11 cellular contexts compared by ENCODE assay signal in genomic region chr20:22805219-22805618, GRCh38.
A peak's percentile ranks its signal among the peaks of the same experiment; 100 is the strongest.
DNase-seq lines count a peak whose midpoint lies in the region; ATAC-seq, FAIRE-seq and TF ChIP-seq lines count a peak whose summit lies in the region.
"Had no signal": no experiment of that assay in that cellular context is flagged by ENCODE, and none has a peak within 500 bp of the region (broad histone marks: within the 10 kb centered on the region; RNA-seq: fewer than 3 reads in every experiment).

No MANE protein-coding gene starts in this region.

- no peaks in the 10 kb centered on the region for H3K36me3 ChIP-seq in bronchial epithelial cell (ENCODE audit: control insufficient read depth, insufficient read depth, low read length)

- FAIRE-seq in bronchial epithelial cell (lab: Jason Lieb, UNC): peak; percentile 90
- FAIRE-seq: GM12891 had no signal

- TF ChIP-seq CTCF in bronchial epithelial cell (IDR thresholded peaks at IDR 0.05; ENCODE audit: insufficient read depth, low read length, severe bottlenecking): no peak

- ATAC-seq in HG03432 (IDR thresholded peaks at IDR 0.05; ENCODE audit: unreplicated experiment): no peak

- DNase-seq in A172 (ENCODE audit: low spot score) (peak; percentile 92), HuH-7 (ENCODE audit: low spot score) (peak; percentile 21), bronchial epithelial cell (ENCODE audit: low read depth) (peak; percentile 85), iris pigment epithelial cell (ENCODE audit: low read depth) (peak; percentile 94), NCI-H1092 (lab: John Stamatoyannopoulos, UW) (no peak), NCI-H748 treated with DMSO at 0.1 percent for 48 hours (lab: John Stamatoyannopoulos, UW) (no peak)
- no peak for DNase-seq in stimulated activated CD4-positive, alpha-beta T cell treated with anti-CD3 and anti-CD28 coated beads, Interleukin-4, amount 100 ng/mL, for 24 hours
- DNase-seq: central memory CD4-positive, alpha-beta T cell; NCI-H82 had no signal

- no peaks in the 10 kb centered on the region for H3K27me3 ChIP-seq in bronchial epithelial cell (ENCODE audit: control insufficient read depth, insufficient read depth, low read length)

- no peak overlapping the region for H3K4me3 ChIP-seq in bronchial epithelial cell (ENCODE audit: low read depth, low read length)

Comparison
In these comparisons a context has a peak if more than half of its experiments do, and no peak if none do; other contexts are left out.
1. DNase-seq: peak in A172 (single experiment), HuH-7 (single experiment), bronchial epithelial cell (single experiment) and iris pigment epithelial cell (single experiment); none in NCI-H1092 (single experiment), NCI-H748 treated with DMSO at 0.1 percent for 48 hours (single experiment) and stimulated activated CD4-positive, alpha-beta T cell treated with anti-CD3 and anti-CD28 coated beads, Interleukin-4, amount 100 ng/mL, for 24 hours (single experiment).